ENCODE assay signal across 16 cellular contexts in genomic region chr6:140318408-140318807, GRCh38.
A peak's percentile ranks its signal among the peaks of the same experiment; 100 is the strongest.
DNase-seq lines count a peak whose midpoint lies in the region; ATAC-seq and TF ChIP-seq lines count a peak whose summit lies in the region.
"Had no signal": no experiment of that assay in that cellular context is flagged by ENCODE, and none has a peak within 500 bp of the region (broad histone marks: within the 10 kb centered on the region; RNA-seq: fewer than 3 reads in every experiment).

No MANE protein-coding gene starts in this region.

- no TSS peak for BruUV-seq in PC-3 (replicated peaks; lab: Mats Ljungman, UMichigan)

- DNase-seq in heart right ventricle (no peak), left ventricle myocardium superior (no peak), PC-3 (no peak), hepatocyte (ENCODE audit: low spot score) (no peak), psoas muscle (no peak), NCI-H1105 treated with DMSO at 0.1 percent for 48 hours (lab: John Stamatoyannopoulos, UW) (no peak), HUDEP-2 (lab: John Stamatoyannopoulos, UW; ENCODE audit: unreplicated experiment in 76 of 76) (no peak), NCI-H128 (lab: John Stamatoyannopoulos, UW; ENCODE audit: unreplicated experiment) (no peak)
- DNase-seq: CD8-positive, alpha-beta memory T cell; NCI-H1092; NCI-H1694 treated with DMSO at 0.1 percent for 48 hours; NCI-H510A; NCI-H748 treated with DMSO at 0.1 percent for 48 hours had no signal

- H3K79me2 ChIP-seq in PC-3 (ENCODE audit: low read length) (no peaks in the 10 kb centered on the region), hepatocyte (no peaks in the 10 kb centered on the region)

- H3K4me1 ChIP-seq in heart right ventricle (peaks cover 0 to 45% (median 31%) of the 10 kb centered on the region in 9 donors), PC-3 (ENCODE audit: insufficient read depth, low read length) (0 out of 2 replicates have a peak, but pooled peaks cover 3% of the 10 kb centered on the region), hepatocyte (ENCODE audit: insufficient read depth) (peaks cover 9% of the 10 kb centered on the region), psoas muscle (peaks cover 30% of the 10 kb centered on the region)

- H3K36me3 ChIP-seq in heart right ventricle, result no peaks in the 10 kb centered on the region
- no peaks in the 10 kb centered on the region for H3K36me3 ChIP-seq in PC-3 (ENCODE audit: low read depth, low read length)
- H3K36me3 ChIP-seq in hepatocyte (replicated peaks; ENCODE audit: insufficient read depth, low read depth), result no peaks in the 10 kb centered on the region
- H3K36me3 ChIP-seq in psoas muscle (ENCODE audit: insufficient read depth in 1 of 2, low read depth in 1 of 2), result no peaks in the 10 kb centered on the region
- H3K36me3 ChIP-seq: BLaER1 treated with 17β-estradiol and CSF1 and Interleukin-3, amounts not matched to agents 10 nM and 100 nM had no signal

- POLR2A ChIA-PET in PC-3 (lab: Charles Lee; ENCODE audit: unreplicated experiment), result no interaction called here

- CTCF ChIA-PET in PC-3 (lab: Charles Lee), result no interaction called here

- H3K9me3 ChIP-seq in heart right ventricle (peaks cover 0 to 5% (median 0%) of the 10 kb centered on the region in 11 donors), PC-3 (ENCODE audit: low read length) (no peaks in the 10 kb centered on the region), hepatocyte (ENCODE audit: low read depth) (no peaks in the 10 kb centered on the region), psoas muscle (no peaks in the 10 kb centered on the region)
- H3K9me3 ChIP-seq: BLaER1 treated with 17β-estradiol and CSF1 and Interleukin-3, amounts not matched to agents 10 nM and 100 nM had no signal

- H3K4me2 ChIP-seq in PC-3 (ENCODE audit: low read length), result 0 out of 2 replicates have a peak overlapping the region, but pooled peaks have one; percentile 55
- H3K4me2 ChIP-seq in hepatocyte, result peak overlapping the region; percentile 62
- H3K4me2 ChIP-seq: GM23338 had no signal

- 0 out of 2 replicates have a peak overlapping the region, but pooled peaks have one; percentile 73 for H2AFZ ChIP-seq in PC-3 (ENCODE audit: low read length)
- H2AFZ ChIP-seq in hepatocyte, result no peak overlapping the region
- H2AFZ ChIP-seq: GM23338 had no signal

- H3K9me2 ChIP-seq in PC-3 (replicated peaks; ENCODE audit: low read length) (no peaks in the 10 kb centered on the region), hepatocyte (replicated peaks; ENCODE audit: insufficient read depth) (no peaks in the 10 kb centered on the region)

- H3K27me3 ChIP-seq in heart right ventricle (no peaks in the 10 kb centered on the region), PC-3 (ENCODE audit: low read length) (no peaks in the 10 kb centered on the region), hepatocyte (no peaks in the 10 kb centered on the region), psoas muscle (ENCODE audit: insufficient read depth in 3 of 3, low read length in 2 of 3) (no peaks in the 10 kb centered on the region)
- H3K27me3 ChIP-seq: BLaER1 treated with 17β-estradiol and CSF1 and Interleukin-3, amounts not matched to agents 10 nM and 100 nM had no signal

- TF ChIP-seq CTCF in heart right ventricle (IDR thresholded peaks at IDR 0.05) (no peak), PC-3 (conservative IDR thresholded peaks at IDR 0.05; ENCODE audit: low read depth, low read length) (no peak), hepatocyte (IDR thresholded peaks at IDR 0.05; ENCODE audit: poor library complexity) (no peak), psoas muscle (IDR thresholded peaks at IDR 0.05) (no peak)

- intact Hi-C loops in heart right ventricle (cut with DNase I) (no loop called here), left ventricle myocardium superior (cut with micrococcal nuclease) (no loop called here), PC-3 (cut with micrococcal nuclease) (no loop called here), psoas muscle (cut with DNase I) (no loop called here)

- no peaks in the 10 kb centered on the region for H4K20me1 ChIP-seq in PC-3 (ENCODE audit: low read length)
- H4K20me1 ChIP-seq in hepatocyte (ENCODE audit: insufficient read depth, poor library complexity, severe bottlenecking), result no peaks in the 10 kb centered on the region
- H4K20me1 ChIP-seq: BLaER1 treated with 17β-estradiol and CSF1 and Interleukin-3, amounts not matched to agents 10 nM and 100 nM had no signal

- H3K4me3 ChIP-seq in heart right ventricle (no peak overlapping the region), PC-3 (ENCODE audit: low read length) (no peak overlapping the region), hepatocyte (no peak overlapping the region), psoas muscle (no peak overlapping the region)
- H3K4me3 ChIP-seq: BLaER1 treated with 17β-estradiol and CSF1 and Interleukin-3, amounts not matched to agents 10 nM and 100 nM; GM23338 had no signal

- WGBS in heart right ventricle, 2 donors, result 74 to 85% methylated on average over 3 of the region's 3 CpGs
- WGBS in hepatocyte (ENCODE audit: low lambda C conversion rate, missing lambda C conversion rate), result 85% methylated on average over 3 of the region's 3 CpGs
- WGBS in psoas muscle, 3 donors, result 77 to 86% (median 84%) methylated on average over 3 of the region's 3 CpGs

- no peak overlapping the region for H3K9ac ChIP-seq in PC-3 (ENCODE audit: low read length)
- H3K9ac ChIP-seq: BLaER1 treated with 17β-estradiol and CSF1 and Interleukin-3, amounts not matched to agents 10 nM and 100 nM had no signal

- H3K27ac ChIP-seq in heart right ventricle, result peak overlapping the region in 8 of 10 donors; percentile 18 to 73 (median 56)
- H3K27ac ChIP-seq in PC-3 (ENCODE audit: low read length), result no peak overlapping the region
- no peak overlapping the region for H3K27ac ChIP-seq in hepatocyte
- H3K27ac ChIP-seq in psoas muscle, result peak overlapping the region; percentile 47
- H3K27ac ChIP-seq: BLaER1 treated with 17β-estradiol and CSF1 and Interleukin-3, amounts not matched to agents 10 nM and 100 nM; HL-60 had no signal

- H3F3A ChIP-seq in PC-3 (ENCODE audit: low read length, unreplicated experiment), result no peaks in the 10 kb centered on the region

- ATAC-seq in heart right ventricle (no peak), left ventricle myocardium superior (no peak), PC-3 (no peak), psoas muscle (no peak)
- ATAC-seq: GM23338 had no signal

Comparison
In these comparisons a context has a peak if more than half of its experiments do, and no peak if none do; other contexts are left out.
1. H3K27ac ChIP-seq: peak in heart right ventricle (8 of 10) and psoas muscle (single experiment); none in PC-3 (single experiment) and hepatocyte (single experiment).